30 cellular contexts compared by ENCODE assay signal in the genomic region with DNA sequence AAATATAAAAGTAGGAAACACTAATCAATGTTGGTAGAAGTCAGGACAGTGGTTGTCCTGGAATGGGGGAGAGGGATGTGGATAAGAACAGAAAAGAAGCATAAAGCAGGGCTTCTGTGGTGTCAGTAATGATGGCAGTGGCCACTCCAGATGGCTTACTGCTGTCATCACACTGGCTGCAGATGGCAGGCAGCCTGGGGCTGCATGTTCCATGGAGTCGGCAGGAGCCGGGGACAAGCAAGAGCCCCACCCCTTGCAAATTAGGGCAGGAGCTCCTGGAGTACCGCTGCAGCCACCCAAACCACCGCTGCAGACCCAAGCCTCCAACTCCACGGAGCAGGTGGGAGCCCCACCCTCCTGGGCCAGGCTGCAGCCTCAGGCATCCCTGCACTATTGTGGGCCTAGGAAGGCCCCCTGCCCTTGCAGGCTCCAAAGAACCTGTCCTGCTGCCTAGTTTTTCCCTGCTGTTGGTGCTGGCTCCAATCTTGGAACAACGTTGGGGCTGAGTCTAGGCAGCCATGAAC. TPM values are rescaled to one million over a fixed set of nuclear protein-coding genes. Genes with fewer than 3 reads are reported as not detected.
"Had no signal": no experiment of that assay in that cellular context is flagged by ENCODE, and none has a peak within 500 bp of the region (broad histone marks: within the 10 kb centered on the region; RNA-seq: fewer than 3 reads in every experiment).

No MANE protein-coding gene starts in this region.

- H3K4me1 ChIP-seq: adrenal gland, esophagus squamous epithelium, gastrocnemius medialis, heart left ventricle, pancreas, psoas muscle, right lobe of liver, transverse colon, uterus had no signal

- H3K4me1 Mint-ChIP-seq: activated T-helper 17 cell treated with anti-CD3 and anti-CD28 coated beads, Interleukin-2, amount 50 U/mL, for 72 hours; endodermal cell; natural killer cell; stimulated activated naive B cell treated with anti-CD40 and anti-IgM and Interleukin-4, amounts not matched to agents 10 μg/mL and 1 μg/mL and 100 μg/mL, for 72 hours had no signal

- H3K36me3 ChIP-seq: adrenal gland, esophagus squamous epithelium, gastrocnemius medialis, heart left ventricle, pancreas, right lobe of liver, transverse colon, uterus had no signal

- H3K27me3 ChIP-seq: adrenal gland, esophagus squamous epithelium, gastrocnemius medialis, pancreas, right lobe of liver, transverse colon, uterus had no signal

- H3K4me3 ChIP-seq: adrenal gland, coronary artery, esophagus squamous epithelium, gastrocnemius medialis, heart left ventricle, pancreas, psoas muscle, right lobe of liver, transverse colon, uterus had no signal

- H3K9me3 Mint-ChIP-seq: activated T-cell treated with anti-CD3 and anti-CD28 coated beads, Interleukin-2, amount 50 U/mL, for 24 hours; T-helper 2 cell treated with Interferon-gamma antibody and Interleukin-4, amounts not matched to agents 5 μg/mL and 100 μg/mL, for 36 hours had no signal

- H3K4me3 Mint-ChIP-seq: activated naive CD8-positive, alpha-beta T cell; activated T-cell treated with anti-CD3 and anti-CD28 coated beads, Interleukin-2, amount 50 U/mL, for 24 hours; activated T-helper 17 cell treated with anti-CD3 and anti-CD28 coated beads, Interleukin-2, amount 50 U/mL, for 72 hours; endodermal cell; natural killer cell; stimulated activated naive B cell treated with anti-CD40 and anti-IgM and Interleukin-4, amounts not matched to agents 10 μg/mL and 1 μg/mL and 100 μg/mL, for 72 hours; T-helper 2 cell treated with Interferon-gamma antibody and Interleukin-4, amounts not matched to agents 5 μg/mL and 100 μg/mL, for 36 hours had no signal

- H3K36me3 Mint-ChIP-seq: natural killer cell; stimulated activated naive B cell treated with anti-CD40 and anti-IgM and Interleukin-4, amounts not matched to agents 10 μg/mL and 1 μg/mL and 100 μg/mL, for 72 hours had no signal

- H3K9me3 ChIP-seq: adrenal gland, gastrocnemius medialis, pancreas, psoas muscle, right lobe of liver, transverse colon, uterus had no signal

- H3K27ac ChIP-seq: adrenal gland, coronary artery, esophagus squamous epithelium, gastrocnemius medialis, heart left ventricle, pancreas, psoas muscle, right lobe of liver, transverse colon, uterus, VCaP had no signal

- H3K27ac Mint-ChIP-seq: activated naive CD8-positive, alpha-beta T cell; activated T-cell treated with anti-CD3 and anti-CD28 coated beads, Interleukin-2, amount 50 U/mL, for 24 hours; activated T-helper 17 cell treated with anti-CD3 and anti-CD28 coated beads, Interleukin-2, amount 50 U/mL, for 72 hours; endodermal cell; natural killer cell; stimulated activated naive B cell treated with anti-CD40 and anti-IgM and Interleukin-4, amounts not matched to agents 10 μg/mL and 1 μg/mL and 100 μg/mL, for 72 hours; T-helper 2 cell treated with Interferon-gamma antibody and Interleukin-4, amounts not matched to agents 5 μg/mL and 100 μg/mL, for 36 hours had no signal

- DNase-seq: activated CD4-positive, alpha-beta T cell treated with anti-CD3 and anti-CD28 coated beads, Interleukin-2, amount 50 U/mL, for 1 hour; activated CD4-positive, CD25-positive, alpha-beta regulatory T cell treated with anti-CD3 and anti-CD28 coated beads, Interleukin-2, amount 50 U/mL, for 72 hours; activated CD8-positive, alpha-beta memory T cell treated with anti-CD3 and anti-CD28 coated beads, Interleukin-2, amount 50 U/mL, for 4 hours; activated naive CD4-positive, alpha-beta T cell; activated T-cell treated with anti-CD3 and anti-CD28 coated beads, Interleukin-2, amount 50 U/mL, for 24 hours; adrenal gland; cerebellar nuclear complex; endodermal cell; esophagus squamous epithelium; gastrocnemius medialis; heart left ventricle; islet precursor cell; left cardiac atrium; midbrain; natural killer cell; psoas muscle; right lobe of liver; small intestine; stimulated activated CD4-positive, alpha-beta T cell treated with anti-CD3 and anti-CD28 coated beads, Interleukin-15, amount 100 ng/mL, for 24 hours; stimulated activated naive B cell treated with anti-CD40 and anti-IgM and Interleukin-4, amounts not matched to agents 10 μg/mL and 1 μg/mL and 100 μg/mL, for 72 hours; transverse colon; uterus had no signal

RNA-seq across cellular contexts. Expression of gene SLC5A8, which starts 28.8 kb away (rescaled TPM):
- total RNA-seq: activated T-helper 17 cell treated with anti-CD3 and anti-CD28 coated beads, Interleukin-2, amount 50 U/mL, for 72 hours; astrocyte; endodermal cell; gastrocnemius medialis; heart left ventricle; left cardiac atrium; liver; natural killer cell; psoas muscle; right lobe of liver had no signal
- polyA plus RNA-seq: heart left ventricle, liver, psoas muscle, small intestine had no signal
